Comparison of ENCODE assay signal across 8 cellular contexts in genomic region chr3:185280572-185281365, GRCh38. TPM values are rescaled to one million over a fixed set of nuclear protein-coding genes. Genes with fewer than 3 reads are reported as not detected.
DNase-seq lines count a peak whose midpoint lies in the region; ATAC-seq and TF ChIP-seq lines count a peak whose summit lies in the region.

No MANE protein-coding gene starts in this region.

- TF ChIP-seq CTCF in left lung (IDR thresholded peaks at IDR 0.05) = peak; percentile 43 to 63

- intact Hi-C loops in CD4-positive, alpha-beta memory T cell (cut with micrococcal nuclease) = no loop called here
- intact Hi-C loops in left lung (cut with DNase I) = no loop called here

- H3K36me3 ChIP-seq in CD4-positive, alpha-beta memory T cell (ENCODE audit: insufficient read depth, low read length) = no peaks in the 10 kb centered on the region
- no peaks in the 10 kb centered on the region for H3K36me3 ChIP-seq in left lung

- no peaks in the 10 kb centered on the region for H3K27me3 ChIP-seq in CD4-positive, alpha-beta memory T cell (ENCODE audit: insufficient read depth, low read length)
- peaks cover 0 to 6% of the 10 kb centered on the region in 2 donors for H3K27me3 ChIP-seq in left lung

- DNase-seq in CD4-positive, alpha-beta memory T cell = peak in 3 of 5 donors; percentile 3 to 18 (median 10)
- peak; percentile 69 for DNase-seq in HCEC 1CT
- peak; percentile 34 for DNase-seq in NCI-H510A (lab: John Stamatoyannopoulos, UW)
- DNase-seq in astrocyte of the hippocampus (ENCODE audit: low read depth, low spot score) = peak; percentile 70
- DNase-seq in left lung = no peak
- DNase-seq in substantia nigra (lab: John Stamatoyannopoulos, UW) = no peak
- no peak for DNase-seq in activated naive CD4-positive, alpha-beta T cell treated with anti-CD3 and anti-CD28 coated beads, Interleukin-2, amount 10 ng/mL, durations not matched to agents 7 days and 5 days

- H3K9me3 Mint-ChIP-seq in CD4-positive, alpha-beta memory T cell = peaks cover 0 to 6% (median 1%) of the 10 kb centered on the region in 8 donors
- no peaks in the 10 kb centered on the region for H3K9me3 Mint-ChIP-seq in activated naive CD4-positive, alpha-beta T cell treated with anti-CD3 and anti-CD28 coated beads, Interleukin-2, amount 10 ng/mL, durations not matched to agents 7 days and 5 days

- peaks cover 19 to 23% of the 10 kb centered on the region in 2 donors for H3K27me3 Mint-ChIP-seq in CD4-positive, alpha-beta memory T cell
- peaks cover 8% of the 10 kb centered on the region for H3K27me3 Mint-ChIP-seq in activated naive CD4-positive, alpha-beta T cell treated with anti-CD3 and anti-CD28 coated beads, Interleukin-2, amount 10 ng/mL, durations not matched to agents 7 days and 5 days

- ATAC-seq in left lung (peak; percentile 48), HG03159 (IDR thresholded peaks at IDR 0.05; ENCODE audit: unreplicated experiment) (no peak)

- H3K4me1 ChIP-seq in CD4-positive, alpha-beta memory T cell (ENCODE audit: insufficient read depth, low read length) = peaks cover 11% of the 10 kb centered on the region
- H3K4me1 ChIP-seq in left lung = peaks cover 0 to 7% of the 10 kb centered on the region in 2 donors

- H3K4me3 Mint-ChIP-seq in CD4-positive, alpha-beta memory T cell = peak overlapping the region in 2 of 8 donors; percentile 22 to 36
- H3K4me3 Mint-ChIP-seq in activated naive CD4-positive, alpha-beta T cell treated with anti-CD3 and anti-CD28 coated beads, Interleukin-2, amount 10 ng/mL, durations not matched to agents 7 days and 5 days = no peak overlapping the region

- H3K36me3 Mint-ChIP-seq in CD4-positive, alpha-beta memory T cell = peaks cover 5% of the 10 kb centered on the region in 2 donors
- H3K36me3 Mint-ChIP-seq in activated naive CD4-positive, alpha-beta T cell treated with anti-CD3 and anti-CD28 coated beads, Interleukin-2, amount 10 ng/mL, durations not matched to agents 7 days and 5 days = peaks cover 8% of the 10 kb centered on the region

- CTCF ChIA-PET in CD4-positive, alpha-beta memory T cell (lab: Charles Lee; ENCODE audit: partially characterized antibody) = interaction anchor here (1.7 kb wide), 1 partner anchor 26 kb away, joined by 6 read pairs; no protein-coding TSS in a partner anchor
- CTCF ChIA-PET in activated naive CD4-positive, alpha-beta T cell treated with anti-CD3 and anti-CD28 coated beads, Interleukin-2, amount 10 ng/mL, durations not matched to agents 7 days and 5 days (lab: Charles Lee) = interaction anchor here (0.7 kb wide), 1 partner anchor 105 kb away, joined by 3 read pairs; no protein-coding TSS in a partner anchor

- no peak overlapping the region for H3K4me3 ChIP-seq in CD4-positive, alpha-beta memory T cell (ENCODE audit: low read length in 2 of 2)
- no peak overlapping the region for H3K4me3 ChIP-seq in left lung

- H3K9me3 ChIP-seq in CD4-positive, alpha-beta memory T cell (ENCODE audit: control insufficient read depth in 1 of 2, low read length in 2 of 2) = no peaks in the 10 kb centered on the region
- no peaks in the 10 kb centered on the region for H3K9me3 ChIP-seq in left lung

- H3K27ac Mint-ChIP-seq in CD4-positive, alpha-beta memory T cell = peak overlapping the region in 4 of 7 donors; percentile 6 to 91 (median 54)
- H3K27ac Mint-ChIP-seq in activated naive CD4-positive, alpha-beta T cell treated with anti-CD3 and anti-CD28 coated beads, Interleukin-2, amount 10 ng/mL, durations not matched to agents 7 days and 5 days = no peak overlapping the region

- peaks cover 8 to 27% (median 14%) of the 10 kb centered on the region in 4 donors for H3K4me1 Mint-ChIP-seq in CD4-positive, alpha-beta memory T cell
- peaks cover 32% of the 10 kb centered on the region for H3K4me1 Mint-ChIP-seq in activated naive CD4-positive, alpha-beta T cell treated with anti-CD3 and anti-CD28 coated beads, Interleukin-2, amount 10 ng/mL, durations not matched to agents 7 days and 5 days

- H3K27ac ChIP-seq in CD4-positive, alpha-beta memory T cell (ENCODE audit: low read depth, low read length) = no peak overlapping the region
- H3K27ac ChIP-seq in left lung (no peak overlapping the region), substantia nigra (ENCODE audit: low read depth, low read length, poor library complexity, severe bottlenecking) (no peak overlapping the region)

- POLR2A ChIA-PET in CD4-positive, alpha-beta memory T cell (lab: Charles Lee; ENCODE audit: partially characterized antibody) = no interaction called here

RNA-seq across cellular contexts. Expression of gene EHHADH, which starts 26.9 kb away (rescaled TPM):
- total RNA-seq in CD4-positive, alpha-beta memory T cell = 1 to 10 TPM; 1.2 to 1.6 TPM
- 1 to 10 TPM; 1.1 to 1.6 TPM for polyA plus RNA-seq in CD4-positive, alpha-beta memory T cell
- total RNA-seq in left lung = 10 to 100 TPM in 1 of 2 donors, 1 to 10 TPM in 1; 7.4 to 13.5 TPM

Comparison
In these comparisons a context has a peak if more than half of its experiments do, and no peak if none do; other contexts are left out.
1. DNase-seq: peak in CD4-positive, alpha-beta memory T cell (3 of 5), HCEC 1CT (single experiment), NCI-H510A (single experiment) and astrocyte of the hippocampus (single experiment); none in left lung (0 of 2), substantia nigra (0 of 49) and activated naive CD4-positive, alpha-beta T cell treated with anti-CD3 and anti-CD28 coated beads, Interleukin-2, amount 10 ng/mL, durations not matched to agents 7 days and 5 days (single experiment).